ENCODE assay signal across 8 cellular contexts in the genomic region with DNA sequence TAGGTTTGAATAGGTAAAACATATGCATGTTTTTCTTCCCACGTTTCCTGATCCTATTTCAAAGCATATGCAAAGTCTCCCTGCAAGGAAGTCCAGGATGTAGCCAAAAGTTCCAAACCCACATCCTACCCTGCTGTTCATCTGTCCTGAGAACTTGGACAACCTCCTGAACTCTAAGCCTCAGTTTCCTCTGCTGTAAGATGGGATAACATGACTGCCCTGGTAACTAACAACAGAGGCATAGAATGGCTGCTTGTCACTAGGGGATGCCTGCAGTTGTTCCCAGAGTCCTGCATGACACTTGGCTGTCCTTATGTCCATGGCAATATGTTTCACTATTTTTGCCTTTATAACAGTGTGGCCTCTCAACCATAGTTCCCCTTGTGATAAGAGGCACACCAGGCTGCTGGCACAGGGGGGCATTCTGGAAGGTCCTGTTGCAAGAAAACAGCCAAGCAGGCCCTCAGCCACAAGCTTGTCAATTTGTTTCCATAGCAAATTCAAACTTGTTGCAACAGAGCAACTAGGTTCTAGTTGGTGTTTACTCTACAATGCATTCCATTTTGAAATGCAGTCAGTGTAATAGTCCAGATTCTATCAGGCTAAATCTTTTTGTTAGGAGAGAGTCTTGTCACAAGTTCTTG. TPM values are rescaled to one million over a fixed set of nuclear protein-coding genes. Genes with fewer than 3 reads are reported as not detected.
DNase-seq lines count a peak whose midpoint lies in the region; ATAC-seq and TF ChIP-seq lines count a peak whose summit lies in the region.

No MANE protein-coding gene starts in this region.

- H3K9me3 Mint-ChIP-seq in endothelial cell (ENCODE audit: unreplicated experiment), result no peaks in the 10 kb centered on the region

- peak overlapping the region; percentile 80 for H3K27ac Mint-ChIP-seq in endothelial cell (ENCODE audit: unreplicated experiment)

- H2AFZ ChIP-seq in osteoblast (ENCODE audit: low read length), result no peak overlapping the region

- H3K27me3 Mint-ChIP-seq in endothelial cell (ENCODE audit: unreplicated experiment), result peaks cover 15% of the 10 kb centered on the region

- H3K36me3 Mint-ChIP-seq in endothelial cell (ENCODE audit: low read depth, unreplicated experiment), result no peaks in the 10 kb centered on the region

- H3K4me1 ChIP-seq in NT2/D1 (ENCODE audit: insufficient read depth, insufficient read length) (peaks cover 28% of the 10 kb centered on the region), osteoblast (ENCODE audit: insufficient read depth, low read length) (peaks cover 32% of the 10 kb centered on the region)

- ATAC-seq in GM19463 (IDR thresholded peaks at IDR 0.05; ENCODE audit: unreplicated experiment) (no peak), GM19328 (IDR thresholded peaks at IDR 0.05; ENCODE audit: unreplicated experiment) (no peak)

- H3K9ac ChIP-seq in NT2/D1 (ENCODE audit: insufficient read length, low read depth), result peak overlapping the region; percentile 94

- TF ChIP-seq CTCF in endothelial cell (IDR thresholded peaks at IDR 0.05; ENCODE audit: unreplicated experiment) (no peak), osteoblast (IDR thresholded peaks at IDR 0.05; ENCODE audit: extremely low read depth, low read depth, low read length) (no peak)

- peaks cover 48% of the 10 kb centered on the region for H3K79me2 ChIP-seq in osteoblast (ENCODE audit: insufficient read depth, low read length)

- H3K9me3 ChIP-seq in NT2/D1 (ENCODE audit: insufficient read depth, low read length) (no peaks in the 10 kb centered on the region), osteoblast (ENCODE audit: low read depth, low read length) (no peaks in the 10 kb centered on the region)

- H3K27ac ChIP-seq in osteoblast (ENCODE audit: low read depth, low read length), result peak overlapping the region; percentile 67

- H3K27me3 ChIP-seq in NT2/D1 (ENCODE audit: insufficient read depth, insufficient read length) (no peaks in the 10 kb centered on the region), osteoblast (ENCODE audit: insufficient read depth, low read length) (no peaks in the 10 kb centered on the region)

- H3K4me3 ChIP-seq in NT2/D1 (ENCODE audit: insufficient read length, low read depth), result peak overlapping the region; percentile 99
- H3K4me3 ChIP-seq in osteoblast (ENCODE audit: insufficient read depth, low read length), result peak overlapping the region; percentile 85

- H3K4me1 Mint-ChIP-seq in endothelial cell (ENCODE audit: unreplicated experiment), result peaks cover 39% of the 10 kb centered on the region

- H3K4me3 Mint-ChIP-seq in endothelial cell (ENCODE audit: unreplicated experiment), result peak overlapping the region; percentile 96

- H3K36me3 ChIP-seq in NT2/D1 (ENCODE audit: insufficient read depth, insufficient read length, low read length), result peaks cover 23% of the 10 kb centered on the region
- peaks cover 4% of the 10 kb centered on the region for H3K36me3 ChIP-seq in osteoblast (ENCODE audit: insufficient read depth, low read length)

- DNase-seq in EH (ENCODE audit: low read depth), result peak; percentile 37
- no peak for DNase-seq in NT2/D1 (ENCODE audit: low read depth, low spot score)
- no peak for DNase-seq in endothelial cell (ENCODE audit: low spot score)
- no peak for DNase-seq in osteoblast (ENCODE audit: insufficient read length, low spot score, missing footprints)
- DNase-seq in glomerular visceral epithelial cell (ENCODE audit: extremely low spot score), result no peak
- no peak for DNase-seq in effector CD8-positive, alpha-beta T cell (lab: John Stamatoyannopoulos, UW)

- H3K4me2 ChIP-seq in osteoblast (ENCODE audit: insufficient read depth, low read length), result peak overlapping the region; percentile 95

- H4K20me1 ChIP-seq in osteoblast (ENCODE audit: insufficient read depth, low read length), result no peaks in the 10 kb centered on the region

RNA-seq across cellular contexts. Expression of gene HDGF, which starts 1.5 kb away (rescaled TPM):
- total RNA-seq in endothelial cell (ENCODE audit: unreplicated experiment) (175 TPM), osteoblast (167 and 177 TPM in 2 replicates)

RNA-seq across cellular contexts. Expression of gene MRPL24, which starts 12.1 kb away (rescaled TPM):
- total RNA-seq in endothelial cell (ENCODE audit: unreplicated experiment) (26.7 TPM), osteoblast (16.2 and 17.7 TPM in 2 replicates)

RNA-seq across cellular contexts. Expression of gene PRCC, which starts 14.4 kb away (rescaled TPM):
- total RNA-seq in endothelial cell (ENCODE audit: unreplicated experiment) (91.9 TPM), osteoblast (18.0 and 22.8 TPM in 2 replicates)

RNA-seq across cellular contexts. Expression of gene ISG20L2, which starts 24.4 kb away (rescaled TPM):
- total RNA-seq in endothelial cell (ENCODE audit: unreplicated experiment) (33.4 TPM), osteoblast (16.8 and 21.0 TPM in 2 replicates)

RNA-seq across cellular contexts. Expression of gene METTL25B, which starts 24.7 kb away (rescaled TPM):
- 19.3 TPM for total RNA-seq in endothelial cell (ENCODE audit: unreplicated experiment)
- 8.3 and 12.7 TPM in 2 replicates for total RNA-seq in osteoblast
